ENCODE assay signal across 8 cellular contexts in the genomic region with DNA sequence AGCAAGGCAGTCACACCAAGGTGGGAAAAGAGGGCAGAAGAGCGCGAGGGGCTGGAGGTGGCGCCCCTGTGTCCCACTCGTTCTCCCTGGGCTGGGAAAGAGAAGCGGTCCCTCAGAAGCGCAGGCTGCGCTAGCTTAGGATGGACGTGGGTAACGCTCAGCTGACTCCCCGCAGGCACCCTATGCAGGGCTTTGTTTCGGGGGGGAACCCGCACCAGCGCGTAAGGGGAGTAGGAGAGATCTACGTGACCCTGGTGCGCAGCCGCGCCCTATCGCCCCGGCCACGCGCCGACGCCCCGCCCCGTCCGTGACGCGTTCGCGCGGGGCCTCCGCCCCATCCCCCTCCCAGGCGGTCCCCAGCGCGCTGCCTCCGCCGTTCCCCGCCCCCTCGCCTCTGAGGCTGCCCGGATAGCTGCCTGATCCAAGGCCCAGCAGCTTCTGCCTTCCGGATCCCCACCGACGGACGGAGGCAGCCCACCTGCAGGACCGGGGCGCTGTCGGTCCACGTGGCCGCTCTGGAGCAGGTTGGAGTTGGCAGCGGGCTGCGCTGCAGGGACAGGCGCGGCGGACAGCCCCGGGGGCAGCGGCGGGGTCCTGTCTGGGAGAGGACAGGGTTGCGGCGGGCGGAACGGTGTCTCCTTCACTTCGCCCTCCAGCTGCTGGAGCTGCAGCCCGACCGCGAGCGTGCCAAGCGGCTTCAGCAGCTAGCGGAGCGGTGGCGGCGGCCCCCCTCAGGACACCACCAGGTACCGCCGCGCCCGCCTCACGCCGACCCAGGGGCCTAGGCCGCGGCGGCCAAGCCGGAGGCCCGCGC. TPM values are rescaled to one million over a fixed set of nuclear protein-coding genes. Genes with fewer than 3 reads are reported as not detected.
DNase-seq lines count a peak whose midpoint lies in the region; ATAC-seq and TF ChIP-seq lines count a peak whose summit lies in the region.

A gene with protein sequence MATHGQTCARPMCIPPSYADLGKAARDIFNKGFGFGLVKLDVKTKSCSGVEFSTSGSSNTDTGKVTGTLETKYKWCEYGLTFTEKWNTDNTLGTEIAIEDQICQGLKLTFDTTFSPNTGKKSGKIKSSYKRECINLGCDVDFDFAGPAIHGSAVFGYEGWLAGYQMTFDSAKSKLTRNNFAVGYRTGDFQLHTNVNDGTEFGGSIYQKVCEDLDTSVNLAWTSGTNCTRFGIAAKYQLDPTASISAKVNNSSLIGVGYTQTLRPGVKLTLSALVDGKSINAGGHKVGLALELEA (plus strand): TSS at position 604 of the 814 bp plus-strand sequence. CDS start 363 bp downstream, outside the sequence.

- no peaks in the 10 kb centered on the region for H3K27me3 ChIP-seq in lung (ENCODE audit: control insufficient read depth, insufficient read depth)

- H3K9me3 ChIP-seq in lung (ENCODE audit: control insufficient read depth in 2 of 2, insufficient read depth in 1 of 2, low read length in 1 of 2) = no peaks in the 10 kb centered on the region

- peaks cover 3 to 7% of the 10 kb centered on the region in 2 donors for H3K36me3 ChIP-seq in lung (ENCODE audit: control insufficient read depth in 2 of 2, insufficient read depth in 2 of 2, low read length in 2 of 2)

- H3K27ac ChIP-seq in C4-2B (peak within 1 kb of the TSS; percentile 99), lung (ENCODE audit: low read depth in 1 of 2, low read length in 1 of 2) (peak within 1 kb of the TSS; percentile 98 to 100)

- H3K27me3 Mint-ChIP-seq in activated CD4-positive, alpha-beta memory T cell treated with anti-CD3 and anti-CD28 coated beads, Interleukin-2, amount 10 ng/mL, durations not matched to agents 7 days and 5 days = no peaks in the 10 kb centered on the region

- no peaks in the 10 kb centered on the region for H3K9me3 Mint-ChIP-seq in activated CD4-positive, alpha-beta memory T cell treated with anti-CD3 and anti-CD28 coated beads, Interleukin-2, amount 10 ng/mL, durations not matched to agents 7 days and 5 days

- 0% methylated on average over 55 to 84 of the region's 84 CpGs for WGBS in lung, 2 donors

- peaks cover 42% of the 10 kb centered on the region for H3K4me1 Mint-ChIP-seq in activated CD4-positive, alpha-beta memory T cell treated with anti-CD3 and anti-CD28 coated beads, Interleukin-2, amount 10 ng/mL, durations not matched to agents 7 days and 5 days

- H3K27ac Mint-ChIP-seq in activated CD4-positive, alpha-beta memory T cell treated with anti-CD3 and anti-CD28 coated beads, Interleukin-2, amount 10 ng/mL, durations not matched to agents 7 days and 5 days = peak within 1 kb of the TSS; percentile 100

- no peak for TF ChIP-seq CTCF in C4-2B (conservative IDR thresholded peaks at IDR 0.05)
- no peak for TF ChIP-seq CTCF in lung (IDR thresholded peaks at IDR 0.05; ENCODE audit: control extremely low read depth, extremely low read depth)

- POLR2A ChIA-PET in activated CD4-positive, alpha-beta memory T cell treated with anti-CD3 and anti-CD28 coated beads, Interleukin-2, amount 10 ng/mL, durations not matched to agents 7 days and 5 days (lab: Charles Lee) = interaction anchor here (0.6 to 5.1 kb wide), 28 partner anchors 7 to 1060 kb away, joined by 3 to 193 read pairs (median 6); a partner anchor contains a TSS

- peak within 1 kb of the TSS; percentile 79 for H3K4me3 ChIP-seq in lung

- peaks cover 28% of the 10 kb centered on the region for H3K36me3 Mint-ChIP-seq in activated CD4-positive, alpha-beta memory T cell treated with anti-CD3 and anti-CD28 coated beads, Interleukin-2, amount 10 ng/mL, durations not matched to agents 7 days and 5 days (ENCODE audit: low read depth)

- peak; percentile 88 for DNase-seq in NCI-H82 (lab: John Stamatoyannopoulos, UW)
- DNase-seq in activated CD4-positive, alpha-beta memory T cell treated with anti-CD3 and anti-CD28 coated beads, Interleukin-2, amount 10 ng/mL, durations not matched to agents 7 days and 5 days = peak; percentile 94
- DNase-seq in ecto neural progenitor cell (ENCODE audit: low spot score) = peak; percentile 94
- peak; percentile 91 for DNase-seq in lung (ENCODE audit: low spot score)
- DNase-seq in stimulated activated CD4-positive, alpha-beta T cell treated with anti-CD3 and anti-CD28 coated beads, TNF-alpha, amount 100 ng/mL, for 4 hours (ENCODE audit: low read depth in 3 of 3) = peak; percentile 89 to 96 (median 94)

- peaks cover 2 to 4% of the 10 kb centered on the region in 2 donors for H3K4me1 ChIP-seq in lung (ENCODE audit: control insufficient read depth in 2 of 2, insufficient read depth in 2 of 2, low read length in 2 of 2)

- peak; percentile 77 for ATAC-seq in GM19328 (IDR thresholded peaks at IDR 0.05; ENCODE audit: unreplicated experiment)
- peak; percentile 66 for ATAC-seq in HG03469 (IDR thresholded peaks at IDR 0.05; ENCODE audit: unreplicated experiment)
- peak; percentile 96 for ATAC-seq in lung (ENCODE audit: insufficient read depth, low FRiP score)

- CTCF ChIA-PET in activated CD4-positive, alpha-beta memory T cell treated with anti-CD3 and anti-CD28 coated beads, Interleukin-2, amount 10 ng/mL, durations not matched to agents 7 days and 5 days (lab: Charles Lee) = interaction anchor here (0.8 to 5.2 kb wide), 8 partner anchors 10 to 1218 kb away, joined by 3 to 130 read pairs (median 4); a partner anchor contains a TSS

- peak within 1 kb of the TSS; percentile 94 for H3K4me3 Mint-ChIP-seq in activated CD4-positive, alpha-beta memory T cell treated with anti-CD3 and anti-CD28 coated beads, Interleukin-2, amount 10 ng/mL, durations not matched to agents 7 days and 5 days

RNA-seq across cellular contexts. Expression of the gene that starts here (rescaled TPM):
- 100 to 1,000 TPM; 128 to 133 TPM for total RNA-seq in activated CD4-positive, alpha-beta memory T cell treated with anti-CD3 and anti-CD28 coated beads, Interleukin-2, amount 10 ng/mL, durations not matched to agents 7 days and 5 days
- total RNA-seq in lung = 100 to 1,000 TPM in 1 of 2 donors, 10 to 100 TPM in 1; 96.2 to 121 TPM
- polyA plus RNA-seq in lung = 100 to 1,000 TPM in 1 of 2 donors, 10 to 100 TPM in 1; 94.5 to 109 TPM

Comparison
In these comparisons a context has a peak if more than half of its experiments do, and no peak if none do; other contexts are left out.
1. Peak in every context shown above with its lines: DNase-seq, ATAC-seq, H3K4me3 ChIP-seq and H3K27ac ChIP-seq.